10 cellular contexts compared by ENCODE assay signal in the genomic region with DNA sequence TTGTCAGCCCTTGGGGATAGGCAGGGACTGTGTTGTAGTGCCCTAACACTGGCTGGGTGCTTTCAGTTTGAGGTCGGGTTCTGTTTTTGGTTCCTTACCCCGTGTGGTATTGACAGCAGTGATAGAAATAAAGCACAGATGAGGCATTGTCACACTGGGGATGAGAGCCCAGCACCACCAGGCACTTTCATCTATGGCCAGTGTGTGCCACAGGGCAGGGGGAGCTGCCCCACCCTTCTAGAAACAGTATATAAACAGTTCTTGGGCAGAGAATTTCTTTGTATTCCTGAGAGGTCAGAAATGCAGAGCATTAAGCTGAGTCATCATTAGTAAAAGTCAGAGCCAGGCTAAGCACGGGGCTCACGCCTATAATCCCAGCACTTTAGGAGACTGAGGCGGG. TPM values are rescaled to one million over a fixed set of nuclear protein-coding genes. Genes with fewer than 3 reads are reported as not detected.
DNase-seq lines count a peak whose midpoint lies in the region; ATAC-seq and TF ChIP-seq lines count a peak whose summit lies in the region.
"Had no signal": no experiment of that assay in that cellular context is flagged by ENCODE, and none has a peak within 500 bp of the region (broad histone marks: within the 10 kb centered on the region; RNA-seq: fewer than 3 reads in every experiment).

No MANE protein-coding gene starts in this region.

- no peak overlapping the region for H4K8ac ChIP-seq in mesendoderm (ENCODE audit: low read depth, low read length)

- CTCF ChIA-PET in activated CD8-positive, alpha-beta T cell treated with anti-CD3 and anti-CD28 coated beads, Interleukin-2, amount 10 ng/mL, durations not matched to agents 7 days and 5 days (lab: Charles Lee): interaction anchor here (1.3 to 1.4 kb wide), 2 partner anchors 23 to 88 kb away, joined by 3 to 5 read pairs; partner anchors contain the start of gene CDC42EP2
- CTCF ChIA-PET in activated CD8-positive, alpha-beta T cell treated with anti-CD3 and anti-CD28 coated beads for 36 hours (lab: Charles Lee): interaction anchor here (1.5 to 9.4 kb wide), 3 partner anchors 18 to 38 kb away, joined by 3 to 65 read pairs (median 5); partner anchors contain the start of gene CDC42EP2
- CTCF ChIA-PET in WTC11 (lab: Charles Lee): interaction anchor here (0.6 to 4.2 kb wide), 4 partner anchors 17 to 216 kb away, joined by 3 to 17 read pairs (median 9); partner anchors contain the start of gene CDC42EP2

- H3K4me1 ChIP-seq in mesendoderm (ENCODE audit: control insufficient read depth, low read depth, low read length) (no peaks in the 10 kb centered on the region), tibial nerve (peaks cover 5 to 51% (median 34%) of the 10 kb centered on the region in 4 donors)

- H2BK120ac ChIP-seq in mesendoderm (ENCODE audit: low read depth, low read length): no peak overlapping the region

- no peak overlapping the region for H3K4ac ChIP-seq in mesendoderm (ENCODE audit: low read depth, low read length)

- no peaks in the 10 kb centered on the region for H3K4me1 Mint-ChIP-seq in activated CD8-positive, alpha-beta T cell treated with anti-CD3 and anti-CD28 coated beads, Interleukin-2, amount 10 ng/mL, durations not matched to agents 7 days and 5 days (ENCODE audit: low read depth)
- H3K4me1 Mint-ChIP-seq in activated CD8-positive, alpha-beta T cell treated with anti-CD3 and anti-CD28 coated beads for 36 hours (ENCODE audit: low read depth): no peaks in the 10 kb centered on the region
- H3K4me1 Mint-ChIP-seq in WTC11: peaks cover 5% of the 10 kb centered on the region

- no peak for TF ChIP-seq EP300 in tibial nerve (IDR thresholded peaks at IDR 0.05)

- no peaks in the 10 kb centered on the region for H3K27me3 Mint-ChIP-seq in activated CD8-positive, alpha-beta T cell treated with anti-CD3 and anti-CD28 coated beads, Interleukin-2, amount 10 ng/mL, durations not matched to agents 7 days and 5 days (ENCODE audit: low read depth)
- no peaks in the 10 kb centered on the region for H3K27me3 Mint-ChIP-seq in activated CD8-positive, alpha-beta T cell treated with anti-CD3 and anti-CD28 coated beads for 36 hours
- no peaks in the 10 kb centered on the region for H3K27me3 Mint-ChIP-seq in WTC11 (ENCODE audit: low read depth)

- H2BK5ac ChIP-seq in mesendoderm (ENCODE audit: low read length): no peak overlapping the region

- TF ChIP-seq CTCF in activated CD8-positive, alpha-beta T cell treated with anti-CD3 and anti-CD28 coated beads for 36 hours (IDR thresholded peaks at IDR 0.05): no peak
- TF ChIP-seq CTCF in coronary artery (IDR thresholded peaks at IDR 0.05) (no peak), tibial nerve (IDR thresholded peaks at IDR 0.05) (no peak), WTC11 (IDR thresholded peaks at IDR 0.05) (no peak)

- peak overlapping the region; percentile 12 to 78 for H3K27ac ChIP-seq in coronary artery
- H3K27ac ChIP-seq in mesendoderm (ENCODE audit: low read depth, low read length): peak overlapping the region; percentile 52
- H3K27ac ChIP-seq in tibial nerve: peak overlapping the region; percentile 79 to 96 (median 87)

- no peak overlapping the region for H2BK15ac ChIP-seq in mesendoderm (replicated peaks; ENCODE audit: low read depth)

- TF ChIP-seq POLR2A in tibial nerve (IDR thresholded peaks at IDR 0.05): no peak

- H2AK5ac ChIP-seq in mesendoderm (ENCODE audit: low read length): no peak overlapping the region

- peak overlapping the region; percentile 32 for H3K27ac Mint-ChIP-seq in activated CD8-positive, alpha-beta T cell treated with anti-CD3 and anti-CD28 coated beads, Interleukin-2, amount 10 ng/mL, durations not matched to agents 7 days and 5 days
- H3K27ac Mint-ChIP-seq in activated CD8-positive, alpha-beta T cell treated with anti-CD3 and anti-CD28 coated beads for 36 hours: no peak overlapping the region
- no peak overlapping the region; the same call in 1 of the 2 replicates for H3K27ac Mint-ChIP-seq in WTC11

- H3K79me2 ChIP-seq in mesendoderm (ENCODE audit: control insufficient read depth, insufficient read depth, low read length): no peaks in the 10 kb centered on the region

- H3K4me2 ChIP-seq in mesendoderm (ENCODE audit: low read length): no peak overlapping the region

- no peak overlapping the region for H3K23ac ChIP-seq in mesendoderm (ENCODE audit: low read length)

- no peak for DNase-seq in activated CD8-positive, alpha-beta T cell treated with anti-CD3 and anti-CD28 coated beads, Interleukin-2, amount 10 ng/mL, durations not matched to agents 7 days and 5 days
- no peak for DNase-seq in activated CD8-positive, alpha-beta T cell treated with anti-CD3 and anti-CD28 coated beads for 36 hours
- DNase-seq in coronary artery (ENCODE audit: low spot score) (no peak), mesendoderm (peak; percentile 30), tibial nerve (ENCODE audit: low spot score in 2 of 2) (no peak), cortex of kidney (lab: John Stamatoyannopoulos, UW) (no peak), WTC11 (ENCODE audit: low spot score) (no peak), T-helper 9 cell (no peak)
- DNase-seq: ACHN had no signal

- no peak for ATAC-seq in activated CD8-positive, alpha-beta T cell treated with anti-CD3 and anti-CD28 coated beads, Interleukin-2, amount 10 ng/mL, durations not matched to agents 7 days and 5 days
- ATAC-seq in activated CD8-positive, alpha-beta T cell treated with anti-CD3 and anti-CD28 coated beads for 36 hours: no peak
- ATAC-seq in WTC11: no peak

- H3K4me3 ChIP-seq in coronary artery (peak overlapping the region; percentile 3), mesendoderm (ENCODE audit: low read length) (no peak overlapping the region), tibial nerve (peak overlapping the region in 2 of 4 donors; percentile 22 to 41)

- no peaks in the 10 kb centered on the region for H3K79me1 ChIP-seq in mesendoderm (ENCODE audit: low read length)

- H3K36me3 Mint-ChIP-seq in activated CD8-positive, alpha-beta T cell treated with anti-CD3 and anti-CD28 coated beads, Interleukin-2, amount 10 ng/mL, durations not matched to agents 7 days and 5 days (ENCODE audit: low read depth): peaks cover 64% of the 10 kb centered on the region
- peaks cover 60% of the 10 kb centered on the region for H3K36me3 Mint-ChIP-seq in activated CD8-positive, alpha-beta T cell treated with anti-CD3 and anti-CD28 coated beads for 36 hours (ENCODE audit: low read depth)
- peaks cover 80% of the 10 kb centered on the region for H3K36me3 Mint-ChIP-seq in WTC11

- intact Hi-C loops in activated CD8-positive, alpha-beta T cell treated with anti-CD3 and anti-CD28 coated beads for 36 hours (cut with micrococcal nuclease): no loop called here

- peak overlapping the region; percentile 34 for H3K56ac ChIP-seq in mesendoderm (ENCODE audit: low read length)

- no peak overlapping the region for H3K9ac ChIP-seq in mesendoderm (ENCODE audit: low read length)

- H3K27me3 ChIP-seq in mesendoderm (ENCODE audit: insufficient read depth, low read length, poor library complexity) (no peaks in the 10 kb centered on the region), tibial nerve (no peaks in the 10 kb centered on the region)

- no peaks in the 10 kb centered on the region for H3K9me3 ChIP-seq in tibial nerve

- H3K9me3 Mint-ChIP-seq in activated CD8-positive, alpha-beta T cell treated with anti-CD3 and anti-CD28 coated beads, Interleukin-2, amount 10 ng/mL, durations not matched to agents 7 days and 5 days (ENCODE audit: insufficient read depth): no peaks in the 10 kb centered on the region
- no peaks in the 10 kb centered on the region for H3K9me3 Mint-ChIP-seq in activated CD8-positive, alpha-beta T cell treated with anti-CD3 and anti-CD28 coated beads for 36 hours
- no peaks in the 10 kb centered on the region for H3K9me3 Mint-ChIP-seq in WTC11

- H3K4me3 Mint-ChIP-seq in activated CD8-positive, alpha-beta T cell treated with anti-CD3 and anti-CD28 coated beads, Interleukin-2, amount 10 ng/mL, durations not matched to agents 7 days and 5 days: no peak overlapping the region
- no peak overlapping the region for H3K4me3 Mint-ChIP-seq in activated CD8-positive, alpha-beta T cell treated with anti-CD3 and anti-CD28 coated beads for 36 hours
- no peak overlapping the region for H3K4me3 Mint-ChIP-seq in WTC11

- POLR2A ChIA-PET in activated CD8-positive, alpha-beta T cell treated with anti-CD3 and anti-CD28 coated beads, Interleukin-2, amount 10 ng/mL, durations not matched to agents 7 days and 5 days (lab: Charles Lee): no interaction called here
- POLR2A ChIA-PET in activated CD8-positive, alpha-beta T cell treated with anti-CD3 and anti-CD28 coated beads for 36 hours (lab: Charles Lee): interaction anchor here (1.0 to 2.9 kb wide), 3 partner anchors 11 to 20 kb away, joined by 3 to 8 read pairs (median 4); no protein-coding TSS in a partner anchor
- POLR2A ChIA-PET in WTC11 (lab: Charles Lee): no interaction called here

- no CpG with 5 or more reads among the region's 5 CpGs for whole genome bisulfite sequencing in mesendoderm (ENCODE audit: extremely low coverage, insufficient coverage, low lambda C conversion rate)
- 17 to 21% methylated on average over 5 of the region's 5 CpGs for WGBS in tibial nerve, 2 donors

- no peak overlapping the region for H4K5ac ChIP-seq in mesendoderm (ENCODE audit: low read length)

- H3K36me3 ChIP-seq in mesendoderm (ENCODE audit: control insufficient read depth, insufficient read depth, low read length) (peaks cover 31% of the 10 kb centered on the region), tibial nerve (peaks cover 0 to 46% (median 7%) of the 10 kb centered on the region in 3 donors)

- H3K18ac ChIP-seq in mesendoderm (ENCODE audit: low read length): no peak overlapping the region

RNA-seq across cellular contexts. Expression of gene CDC42EP2, which starts 23.1 kb away (rescaled TPM):
- 1 to 10 TPM in 1 of 2 experiments, under 1 TPM in 1; 0.29 to 1.2 TPM for total RNA-seq in activated CD8-positive, alpha-beta T cell treated with anti-CD3 and anti-CD28 coated beads, Interleukin-2, amount 10 ng/mL, durations not matched to agents 7 days and 5 days
- 1 to 10 TPM in 1 of 2 experiments, not detected in 1; 1.2 TPM for total RNA-seq in activated CD8-positive, alpha-beta T cell treated with anti-CD3 and anti-CD28 coated beads for 36 hours
- 6.5 TPM for polyA plus RNA-seq in mesendoderm (2013, experiment 1 of 2)
- polyA plus RNA-seq in mesendoderm (2013, experiment 2 of 2): 6.8 TPM
- 10 to 100 TPM; 10.4 to 39.6 (median 24.9) TPM for total RNA-seq in tibial nerve
- total RNA-seq in WTC11 (2021): 11.0 to 15.2 TPM (median 11.5 TPM) in 3 replicates
- total RNA-seq: mononuclear cell had no signal

RNA-seq across cellular contexts. Expression of gene POLA2, which starts 29.9 kb away (rescaled TPM):
- total RNA-seq in activated CD8-positive, alpha-beta T cell treated with anti-CD3 and anti-CD28 coated beads, Interleukin-2, amount 10 ng/mL, durations not matched to agents 7 days and 5 days: 10 to 100 TPM; 63.6 to 76.1 TPM
- total RNA-seq in activated CD8-positive, alpha-beta T cell treated with anti-CD3 and anti-CD28 coated beads for 36 hours: 10 to 100 TPM; 55.2 to 63.8 TPM
- polyA plus RNA-seq in mesendoderm (2013, experiment 1 of 2): 15.3 TPM
- 15.6 TPM for polyA plus RNA-seq in mesendoderm (2013, experiment 2 of 2)
- total RNA-seq in tibial nerve: 10 to 100 TPM in 2 of 4 donors, 1 to 10 TPM in 2; 3.5 to 13.5 (median 10.0) TPM
- total RNA-seq in WTC11 (2021): 26.9 to 35.6 TPM (median 28.5 TPM) in 3 replicates

RNA-seq across cellular contexts. Expression of gene DPF2, which starts 42.0 kb away (rescaled TPM):
- total RNA-seq in activated CD8-positive, alpha-beta T cell treated with anti-CD3 and anti-CD28 coated beads, Interleukin-2, amount 10 ng/mL, durations not matched to agents 7 days and 5 days: 10 to 100 TPM; 56.3 to 56.9 TPM
- 10 to 100 TPM; 50.3 to 61.5 TPM for total RNA-seq in activated CD8-positive, alpha-beta T cell treated with anti-CD3 and anti-CD28 coated beads for 36 hours
- 57.1 TPM for polyA plus RNA-seq in mesendoderm (2013, experiment 1 of 2)
- 57.4 TPM for polyA plus RNA-seq in mesendoderm (2013, experiment 2 of 2)
- total RNA-seq in tibial nerve (10 to 100 TPM; 44.7 to 47.6 (median 46.2) TPM), WTC11 (2021) (59.0 to 71.0 TPM (median 66.3 TPM) in 3 replicates)
